ENCODE assay signal across 23 cellular contexts in the genomic region with DNA sequence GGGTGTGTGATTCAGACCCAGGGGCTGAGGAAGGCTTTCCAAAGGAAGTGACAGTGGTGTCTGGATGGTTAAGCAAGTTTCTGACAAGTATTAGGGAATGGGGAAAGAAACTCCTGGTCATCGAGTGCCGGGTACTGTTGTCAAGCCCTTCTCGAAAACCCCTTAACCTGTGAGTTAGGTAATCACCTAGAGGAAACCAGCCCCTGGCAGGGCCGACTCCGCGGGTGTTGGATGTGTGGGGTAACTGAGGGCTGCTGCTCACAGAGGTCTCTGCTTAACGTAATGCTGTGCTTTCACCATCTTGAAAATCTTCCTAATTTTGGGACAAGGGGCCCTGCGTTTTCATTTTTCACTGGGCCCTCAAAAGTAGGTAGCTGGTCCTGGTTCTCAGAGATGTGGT.
DNase-seq lines count a peak whose midpoint lies in the region; ATAC-seq, FAIRE-seq and TF ChIP-seq lines count a peak whose summit lies in the region.
"Had no signal": no experiment of that assay in that cellular context is flagged by ENCODE, and none has a peak within 500 bp of the region (broad histone marks: within the 10 kb centered on the region; RNA-seq: fewer than 3 reads in every experiment).

No MANE protein-coding gene starts in this region.

- no peaks in the 10 kb centered on the region for H3K27me3 ChIP-seq in right cardiac atrium (ENCODE audit: control insufficient read depth, insufficient read depth)
- H3K27me3 ChIP-seq in mesenchymal stem cell (ENCODE audit: control insufficient read depth in 1 of 2, insufficient read depth in 1 of 2, low read length in 2 of 2): no peaks in the 10 kb centered on the region
- no peaks in the 10 kb centered on the region for H3K27me3 ChIP-seq in stomach
- H3K27me3 ChIP-seq: BE2C, SJCRH30 had no signal

- intact Hi-C loops in right cardiac atrium (cut with DNase I) (loop anchor here in 1 of 4 donors (10.0 kb wide), 1 partner anchor 164 kb away; no protein-coding TSS in a partner anchor), cardiac septum (cut with DNase I) (no loop called here), stomach (cut with DNase I; ENCODE audit: low total_unique reads) (no loop called here), OCI-LY7 (cut with micrococcal nuclease; ENCODE audit: unreplicated experiment) (no loop called here)

- no peak overlapping the region for H2BK5ac ChIP-seq in mesenchymal stem cell (ENCODE audit: low read depth, low read length, poor library complexity, severe bottlenecking)

- CTCF ChIA-PET in OCI-LY7 (lab: Charles Lee; ENCODE audit: unreplicated experiment): no interaction called here

- H3K4me3 ChIP-seq in right cardiac atrium (ENCODE audit: low read length) (no peak overlapping the region), mesenchymal stem cell (ENCODE audit: insufficient read depth in 1 of 2, low read depth in 1 of 2, low read length in 2 of 2) (no peak overlapping the region), stomach (no peak overlapping the region), OCI-LY7 (ENCODE audit: low read depth, low read length, poor library complexity, severe bottlenecking) (no peak overlapping the region)
- H3K4me3 ChIP-seq: SJCRH30 had no signal

- no peak overlapping the region for H2BK120ac ChIP-seq in mesenchymal stem cell (ENCODE audit: low read depth, low read length)

- POLR2A ChIA-PET in OCI-LY7 (lab: Charles Lee): no interaction called here

- no peak overlapping the region for H3K4ac ChIP-seq in mesenchymal stem cell (ENCODE audit: low read depth in 1 of 2, low read length in 2 of 2)

- no peak overlapping the region for H3K18ac ChIP-seq in mesenchymal stem cell (ENCODE audit: low read depth in 1 of 2, low read length in 2 of 2)

- H2AFZ ChIP-seq in mesenchymal stem cell (ENCODE audit: low read depth, low read length) (no peak overlapping the region), OCI-LY7 (ENCODE audit: low read length) (no peak overlapping the region)

- no peak overlapping the region for H4K91ac ChIP-seq in mesenchymal stem cell (ENCODE audit: low read length)

- no peak for DNase-seq in right cardiac atrium
- no peak for DNase-seq in cardiac septum (ENCODE audit: low spot score)
- DNase-seq in mesenchymal stem cell: no peak
- DNase-seq in stomach: no peak
- DNase-seq in GM12892 (ENCODE audit: insufficient read length): no peak
- DNase-seq in cerebellum (ENCODE audit: low spot score): no peak
- no peak for DNase-seq in OCI-LY7 (ENCODE audit: low spot score)
- DNase-seq in A172 (ENCODE audit: low spot score): no peak
- DNase-seq: 8988T; BE2C; CD4-positive, CD25-positive, alpha-beta regulatory T cell; COR-L47; DMS153; GDM1; GOT3; KBM-7; NCI-H1105 treated with DMSO at 0.1 percent for 48 hours; NCI-H1694; NCI-H510A; NCI-H774; PC-3; SJCRH30 had no signal

- no peak overlapping the region for H2BK12ac ChIP-seq in mesenchymal stem cell (ENCODE audit: low read length in 2 of 2)

- H3K23ac ChIP-seq in mesenchymal stem cell (ENCODE audit: low read length in 2 of 2): no peak overlapping the region

- BruUV-seq in OCI-LY7 (replicated peaks; lab: Mats Ljungman, UMichigan): no TSS peak

- no peak overlapping the region for H2BK15ac ChIP-seq in mesenchymal stem cell (ENCODE audit: low read depth, poor library complexity, severe bottlenecking)

- H3K4me2 ChIP-seq in mesenchymal stem cell (ENCODE audit: low read length, poor library complexity, severe bottlenecking) (no peak overlapping the region), OCI-LY7 (ENCODE audit: low read length) (no peak overlapping the region)

- no peaks in the 10 kb centered on the region for H4K20me1 ChIP-seq in OCI-LY7 (ENCODE audit: insufficient read depth, low read length)

- H3K36me3 ChIP-seq in mesenchymal stem cell (ENCODE audit: control insufficient read depth in 1 of 2, insufficient read depth in 2 of 2, low read depth in 1 of 2, low read length in 2 of 2) (peaks cover 0 to 27% of the 10 kb centered on the region in 2 experiments), stomach (no peaks in the 10 kb centered on the region), OCI-LY7 (ENCODE audit: insufficient read depth, low read length) (no peaks in the 10 kb centered on the region; the same call in 1 of the 2 replicates)
- H3K36me3 ChIP-seq: SJCRH30 had no signal

- no peak for FAIRE-seq in GM12892 (lab: Jason Lieb, UNC)
- FAIRE-seq: GM19239 had no signal

- no peak overlapping the region for H3K9ac ChIP-seq in mesenchymal stem cell (ENCODE audit: low read length)

- TF ChIP-seq CTCF in stomach (IDR thresholded peaks at IDR 0.05) (no peak), OCI-LY7 (conservative IDR thresholded peaks at IDR 0.05; ENCODE audit: low read length) (no peak)

- peaks cover 60% of the 10 kb centered on the region for H3K4me1 ChIP-seq in right cardiac atrium (ENCODE audit: control insufficient read depth, insufficient read depth, low read length)
- peaks cover 42% of the 10 kb centered on the region for H3K4me1 ChIP-seq in mesenchymal stem cell (ENCODE audit: control insufficient read depth, insufficient read depth, low read depth, low read length)
- H3K4me1 ChIP-seq in stomach: peaks cover 86 to 100% (median 90%) of the 10 kb centered on the region in 4 donors
- no peaks in the 10 kb centered on the region for H3K4me1 ChIP-seq in OCI-LY7 (ENCODE audit: insufficient read depth, low read length, poor library complexity, severe bottlenecking)

- H3K79me1 ChIP-seq in mesenchymal stem cell (replicated peaks; ENCODE audit: low read length, poor library complexity, severe bottlenecking): peaks cover 6% of the 10 kb centered on the region

- H3K9me2 ChIP-seq in OCI-LY7 (ENCODE audit: insufficient read depth, low read length): no peaks in the 10 kb centered on the region

- no peaks in the 10 kb centered on the region for H3K79me2 ChIP-seq in OCI-LY7 (ENCODE audit: insufficient read depth, low read depth, low read length)

- H4K8ac ChIP-seq in mesenchymal stem cell (ENCODE audit: low read length): no peak overlapping the region

- H3K9me3 ChIP-seq in right cardiac atrium (ENCODE audit: control insufficient read depth, low read length) (no peaks in the 10 kb centered on the region), mesenchymal stem cell (ENCODE audit: control insufficient read depth, low read length) (no peaks in the 10 kb centered on the region), stomach (no peaks in the 10 kb centered on the region), OCI-LY7 (ENCODE audit: low read length) (no peaks in the 10 kb centered on the region)
- H3K9me3 ChIP-seq: BE2C, SJCRH30 had no signal

- TF ChIP-seq POLR2A in stomach (IDR thresholded peaks at IDR 0.05): no peak
- TF ChIP-seq POLR2A in GM12892 (IDR thresholded peaks at IDR 0.05; ENCODE audit: low read depth, low read length): no peak

- H3K27ac ChIP-seq in right cardiac atrium (ENCODE audit: low read length) (peak overlapping the region; percentile 49), mesenchymal stem cell (ENCODE audit: low read length, poor library complexity, severe bottlenecking) (no peak overlapping the region), stomach (peak overlapping the region; percentile 55 to 88 (median 84)), OCI-LY7 (ENCODE audit: low read depth, low read length, poor library complexity, severe bottlenecking) (no peak overlapping the region)
- H3K27ac ChIP-seq: SJCRH30 had no signal

- TF ChIP-seq EP300 in stomach (IDR thresholded peaks at IDR 0.05): no peak

- 82% methylated on average over 8 of the region's 8 CpGs for WGBS in right cardiac atrium
- WGBS in mesenchymal stem cell: 96% methylated on average over 8 of the region's 8 CpGs
- 75 to 88% (median 82%) methylated on average over 8 of the region's 8 CpGs for WGBS in stomach, 5 donors

- H3K14ac ChIP-seq in mesenchymal stem cell (ENCODE audit: low read length in 2 of 2): no peak overlapping the region

- peak overlapping the region; percentile 89 for H2AK5ac ChIP-seq in mesenchymal stem cell (ENCODE audit: low read length, severe bottlenecking)

- ATAC-seq in right cardiac atrium: no peak
- ATAC-seq: PC-3 had no signal

Comparison
In these comparisons a context has a peak if more than half of its experiments do, and no peak if none do; other contexts are left out.
1. H3K27ac ChIP-seq: peak in right cardiac atrium (single experiment) and stomach (5 of 5); none in mesenchymal stem cell (single experiment) and OCI-LY7 (single experiment).